Comparison of ENCODE assay signal across 11 cellular contexts in genomic region chr4:139552506-139552905, GRCh38. TPM values are rescaled to one million over a fixed set of nuclear protein-coding genes. Genes with fewer than 3 reads are reported as not detected.
DNase-seq lines count a peak whose midpoint lies in the region; ATAC-seq and TF ChIP-seq lines count a peak whose summit lies in the region.
"Had no signal": no experiment of that assay in that cellular context is flagged by ENCODE, and none has a peak within 500 bp of the region (broad histone marks: within the 10 kb centered on the region; RNA-seq: fewer than 3 reads in every experiment).

No MANE protein-coding gene starts in this region.

- ATAC-seq in stimulated activated naive CD8-positive, alpha-beta T cell treated with anti-CD3 and anti-CD28 coated beads, Interleukin-15, Interleukin-2, amounts not matched to agents 100 U/mL and 50 U/mL, for 24 hours, result no peak
- ATAC-seq in HG02571 (IDR thresholded peaks at IDR 0.05; ENCODE audit: unreplicated experiment), result no peak
- ATAC-seq in GM19023 (IDR thresholded peaks at IDR 0.05; ENCODE audit: unreplicated experiment), result no peak
- ATAC-seq: activated CD8-positive, alpha-beta T cell treated with anti-CD3 and anti-CD28 coated beads for 36 hours had no signal

- peak overlapping the region; percentile 19 for H3K27ac Mint-ChIP-seq in stimulated activated naive CD8-positive, alpha-beta T cell treated with anti-CD3 and anti-CD28 coated beads, Interleukin-15, Interleukin-2, amounts not matched to agents 100 ng/mL and 50 ng/mL, for 24 hours
- H3K27ac Mint-ChIP-seq in activated naive CD4-positive, alpha-beta T cell treated with anti-CD3 and anti-CD28 coated beads for 36 hours, result no peak overlapping the region
- H3K27ac Mint-ChIP-seq: activated CD8-positive, alpha-beta T cell treated with anti-CD3 and anti-CD28 coated beads for 36 hours had no signal

- CTCF ChIA-PET in activated naive CD4-positive, alpha-beta T cell treated with anti-CD3 and anti-CD28 coated beads for 36 hours (lab: Charles Lee), result interaction anchor here (1.0 kb wide), 1 partner anchor 241 kb away, joined by 5 read pairs; no protein-coding TSS in a partner anchor

- H3K79me2 ChIP-seq in neural cell (replicated peaks; ENCODE audit: insufficient read depth, low read length), result peaks cover 38% of the 10 kb centered on the region

- no peak for DNase-seq in stimulated activated naive CD8-positive, alpha-beta T cell treated with anti-CD3 and anti-CD28 coated beads, Interleukin-15, Interleukin-2, amounts not matched to agents 100 U/mL and 50 U/mL, for 24 hours
- DNase-seq in dedifferentiated amniotic fluid mesenchymal stem cell (ENCODE audit: extremely low spot score) (peak; percentile 28), retina (no peak)
- no peak for DNase-seq in activated naive CD4-positive, alpha-beta T cell treated with anti-CD3 and anti-CD28 coated beads for 36 hours
- DNase-seq: activated CD8-positive, alpha-beta T cell treated with anti-CD3 and anti-CD28 coated beads for 36 hours; C1 segment of cervical spinal cord; NCI-H1436 had no signal

- peaks cover 10% of the 10 kb centered on the region for H3K27me3 Mint-ChIP-seq in stimulated activated naive CD8-positive, alpha-beta T cell treated with anti-CD3 and anti-CD28 coated beads, Interleukin-15, Interleukin-2, amounts not matched to agents 100 ng/mL and 50 ng/mL, for 24 hours
- H3K27me3 Mint-ChIP-seq in activated naive CD4-positive, alpha-beta T cell treated with anti-CD3 and anti-CD28 coated beads for 36 hours (ENCODE audit: low read depth), result no peaks in the 10 kb centered on the region

- H3K27ac ChIP-seq in neural cell (ENCODE audit: low read length), result no peak overlapping the region

- TF ChIP-seq EP300 in neural cell (conservative IDR thresholded peaks at IDR 0.05; ENCODE audit: poor library complexity, severe bottlenecking), result no peak

- H3K4me3 Mint-ChIP-seq in stimulated activated naive CD8-positive, alpha-beta T cell treated with anti-CD3 and anti-CD28 coated beads, Interleukin-15, Interleukin-2, amounts not matched to agents 100 ng/mL and 50 ng/mL, for 24 hours, result no peak overlapping the region
- H3K4me3 Mint-ChIP-seq in activated naive CD4-positive, alpha-beta T cell treated with anti-CD3 and anti-CD28 coated beads for 36 hours, result no peak overlapping the region
- H3K4me3 Mint-ChIP-seq: activated CD8-positive, alpha-beta T cell treated with anti-CD3 and anti-CD28 coated beads for 36 hours had no signal

- no peaks in the 10 kb centered on the region for H3K36me3 ChIP-seq in neural cell (ENCODE audit: insufficient read depth, low read length)

- intact Hi-C loops in activated naive CD4-positive, alpha-beta T cell treated with anti-CD3 and anti-CD28 coated beads for 36 hours (cut with micrococcal nuclease), result no loop called here

- TF ChIP-seq RAD21 in neural cell (conservative IDR thresholded peaks at IDR 0.05), result no peak

- no peak overlapping the region for H3K4me2 ChIP-seq in neural cell (ENCODE audit: low read length)

- no peaks in the 10 kb centered on the region for H3K9me3 Mint-ChIP-seq in stimulated activated naive CD8-positive, alpha-beta T cell treated with anti-CD3 and anti-CD28 coated beads, Interleukin-15, Interleukin-2, amounts not matched to agents 100 ng/mL and 50 ng/mL, for 24 hours
- H3K9me3 Mint-ChIP-seq in activated naive CD4-positive, alpha-beta T cell treated with anti-CD3 and anti-CD28 coated beads for 36 hours, result no peaks in the 10 kb centered on the region
- H3K9me3 Mint-ChIP-seq: activated CD8-positive, alpha-beta T cell treated with anti-CD3 and anti-CD28 coated beads for 36 hours had no signal

- H2AFZ ChIP-seq in neural cell (ENCODE audit: low read depth, low read length), result no peak overlapping the region

- peaks cover 30% of the 10 kb centered on the region for H3K4me1 Mint-ChIP-seq in stimulated activated naive CD8-positive, alpha-beta T cell treated with anti-CD3 and anti-CD28 coated beads, Interleukin-15, Interleukin-2, amounts not matched to agents 100 ng/mL and 50 ng/mL, for 24 hours (ENCODE audit: low read depth)
- H3K4me1 Mint-ChIP-seq in activated naive CD4-positive, alpha-beta T cell treated with anti-CD3 and anti-CD28 coated beads for 36 hours (ENCODE audit: low read depth), result peaks cover 26% of the 10 kb centered on the region

- peaks cover under 1% of the 10 kb centered on the region for H3K27me3 ChIP-seq in neural cell (ENCODE audit: insufficient read depth, low read depth, low read length)

- no peaks in the 10 kb centered on the region for H3K9me2 ChIP-seq in neural cell (ENCODE audit: insufficient read depth, low read length)

- peak overlapping the region; percentile 95 for H3K4me3 ChIP-seq in neural cell (ENCODE audit: low read length)

- H4K20me1 ChIP-seq in neural cell (ENCODE audit: insufficient read depth), result no peaks in the 10 kb centered on the region

- H3F3A ChIP-seq in neural cell (ENCODE audit: insufficient read depth, low read length, poor library complexity, severe bottlenecking), result peaks cover 2% of the 10 kb centered on the region

- TF ChIP-seq CTCF in neural cell (IDR thresholded peaks at IDR 0.05; ENCODE audit: poor library complexity, severe bottlenecking), result no peak

- no peaks in the 10 kb centered on the region for H3K36me3 Mint-ChIP-seq in stimulated activated naive CD8-positive, alpha-beta T cell treated with anti-CD3 and anti-CD28 coated beads, Interleukin-15, Interleukin-2, amounts not matched to agents 100 ng/mL and 50 ng/mL, for 24 hours (ENCODE audit: low read depth)
- H3K36me3 Mint-ChIP-seq in activated naive CD4-positive, alpha-beta T cell treated with anti-CD3 and anti-CD28 coated beads for 36 hours (ENCODE audit: low read depth), result peaks cover 9% of the 10 kb centered on the region

- no peaks in the 10 kb centered on the region for H3K9me3 ChIP-seq in neural cell (ENCODE audit: low read length)

- no peak overlapping the region for H3K9ac ChIP-seq in neural cell (ENCODE audit: low read length)

TF ChIP-seq in neural cell, 6 proteins besides CTCF, POLR2A, EP300 and RAD21:
- no peak for TF ChIP-seq POLR2AphosphoS5 (IDR thresholded peaks at IDR 0.05)
- TF ChIP-seq SMC3 (conservative IDR thresholded peaks at IDR 0.05; ENCODE audit: poor library complexity), result no peak
- no peak for TF ChIP-seq MXI1 (conservative IDR thresholded peaks at IDR 0.05; ENCODE audit: poor library complexity, severe bottlenecking)
- TF ChIP-seq, protein P1, sequence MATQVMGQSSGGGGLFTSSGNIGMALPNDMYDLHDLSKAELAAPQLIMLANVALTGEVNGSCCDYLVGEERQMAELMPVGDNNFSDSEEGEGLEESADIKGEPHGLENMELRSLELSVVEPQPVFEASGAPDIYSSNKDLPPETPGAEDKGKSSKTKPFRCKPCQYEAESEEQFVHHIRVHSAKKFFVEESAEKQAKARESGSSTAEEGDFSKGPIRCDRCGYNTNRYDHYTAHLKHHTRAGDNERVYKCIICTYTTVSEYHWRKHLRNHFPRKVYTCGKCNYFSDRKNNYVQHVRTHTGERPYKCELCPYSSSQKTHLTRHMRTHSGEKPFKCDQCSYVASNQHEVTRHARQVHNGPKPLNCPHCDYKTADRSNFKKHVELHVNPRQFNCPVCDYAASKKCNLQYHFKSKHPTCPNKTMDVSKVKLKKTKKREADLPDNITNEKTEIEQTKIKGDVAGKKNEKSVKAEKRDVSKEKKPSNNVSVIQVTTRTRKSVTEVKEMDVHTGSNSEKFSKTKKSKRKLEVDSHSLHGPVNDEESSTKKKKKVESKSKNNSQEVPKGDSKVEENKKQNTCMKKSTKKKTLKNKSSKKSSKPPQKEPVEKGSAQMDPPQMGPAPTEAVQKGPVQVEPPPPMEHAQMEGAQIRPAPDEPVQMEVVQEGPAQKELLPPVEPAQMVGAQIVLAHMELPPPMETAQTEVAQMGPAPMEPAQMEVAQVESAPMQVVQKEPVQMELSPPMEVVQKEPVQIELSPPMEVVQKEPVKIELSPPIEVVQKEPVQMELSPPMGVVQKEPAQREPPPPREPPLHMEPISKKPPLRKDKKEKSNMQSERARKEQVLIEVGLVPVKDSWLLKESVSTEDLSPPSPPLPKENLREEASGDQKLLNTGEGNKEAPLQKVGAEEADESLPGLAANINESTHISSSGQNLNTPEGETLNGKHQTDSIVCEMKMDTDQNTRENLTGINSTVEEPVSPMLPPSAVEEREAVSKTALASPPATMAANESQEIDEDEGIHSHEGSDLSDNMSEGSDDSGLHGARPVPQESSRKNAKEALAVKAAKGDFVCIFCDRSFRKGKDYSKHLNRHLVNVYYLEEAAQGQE (IDR thresholded peaks at IDR 0.05; ENCODE audit: borderline replicate concordance), result no peak
- no peak for TF ChIP-seq EZH2 (IDR thresholded peaks at IDR 0.05; ENCODE audit: borderline replicate concordance, insufficient read depth, low read length, poor library complexity, severe bottlenecking)
- no peak for TF ChIP-seq TAF1 (IDR thresholded peaks at IDR 0.05; ENCODE audit: low read depth)

RNA-seq across cellular contexts. Expression of gene SETD7, which starts 3.5 kb away (rescaled TPM):
- polyA plus RNA-seq in neural cell, result 12.0 and 20.9 TPM in 2 replicates
- 37.0 and 43.5 TPM in 2 replicates for polyA minus RNA-seq in neural cell
- total RNA-seq in activated naive CD4-positive, alpha-beta T cell treated with anti-CD3 and anti-CD28 coated beads for 36 hours, result 10 to 100 TPM; 12.4 to 12.5 TPM
